In the genomic region with DNA sequence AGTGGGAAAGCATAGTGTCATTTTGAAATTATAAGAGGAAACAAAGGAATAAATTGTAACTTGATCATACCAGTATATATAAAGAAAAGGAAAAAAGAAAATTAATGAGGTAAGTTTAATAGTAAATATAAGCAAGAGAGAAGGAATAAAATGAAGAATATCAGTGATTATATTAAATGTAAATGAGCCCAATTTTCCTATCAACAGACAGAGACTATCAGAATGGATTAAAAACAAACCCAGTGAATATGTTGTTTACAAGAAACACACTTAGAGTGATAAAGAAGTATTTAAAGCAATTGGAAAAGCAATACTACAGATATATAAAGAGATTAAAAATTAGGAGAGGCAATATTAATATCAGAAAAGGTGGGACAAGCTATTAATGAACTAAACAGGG, we compare ENCODE assay signal across 19 cellular contexts.
"Had no signal": no experiment of that assay in that cellular context is flagged by ENCODE, and none has a peak within 500 bp of the region (broad histone marks: within the 10 kb centered on the region; RNA-seq: fewer than 3 reads in every experiment).

No MANE protein-coding gene starts in this region.

- ATAC-seq: T-cell had no signal

- FAIRE-seq: HTR-8/SVneo had no signal

- DNase-seq: KBM-7, NCI-H1092, NCI-H1105 treated with DMSO at 0.1 percent for 48 hours, NCI-H1436, NCI-H187, NCI-H2029, NCI-H2081 treated with DMSO at 0.1 percent for 48 hours, NCI-H2171, NCI-H226, NCI-H446, NCI-H510A, NCI-H524 treated with DMSO at 0.1 percent for 48 hours, NCI-H69, NCI-H774, SHP77, SK-N-SH, SW 1271, T-cell had no signal
